In the genomic region with DNA sequence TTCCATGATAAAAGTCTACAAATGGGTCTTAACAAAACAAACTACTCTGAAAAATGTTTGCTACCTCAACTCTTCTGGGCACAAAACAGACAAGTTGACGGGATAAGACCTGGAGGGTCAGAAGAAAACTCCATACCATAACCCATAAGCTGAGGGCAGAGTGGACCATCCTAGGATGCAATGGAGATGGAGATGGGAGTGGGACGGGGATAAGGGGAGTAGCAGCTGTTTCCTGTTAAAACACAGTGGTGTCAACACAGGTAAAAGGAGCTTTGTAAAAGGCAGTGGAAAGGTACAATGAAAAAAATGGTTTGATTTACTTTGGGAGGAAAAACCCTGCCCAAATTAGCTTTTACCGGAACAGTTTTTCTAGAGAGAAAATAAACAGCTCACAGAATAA, we compare ENCODE assay signal across 1 cellular context.
TF ChIP-seq lines count a peak whose summit lies in the region.

No MANE protein-coding gene starts in this region.

TF ChIP-seq in IMR-90, 13 proteins besides CTCF, POLR2A, EP300 and RAD21 (continued from another document):
- TF ChIP-seq BHLHE40 (IDR thresholded peaks at IDR 0.05; ENCODE audit: low read depth, low read length) (no peak), CHD1 (IDR thresholded peaks at IDR 0.05; ENCODE audit: low read depth, low read length) (no peak), FOS (IDR thresholded peaks at IDR 0.05; ENCODE audit: low read depth, low read length) (no peak), MAFK (IDR thresholded peaks at IDR 0.05; ENCODE audit: low read depth, low read length) (no peak), MXI1 (IDR thresholded peaks at IDR 0.05; ENCODE audit: borderline replicate concordance, low read depth, low read length) (no peak), MAZ (IDR thresholded peaks at IDR 0.05; ENCODE audit: borderline replicate concordance, low read depth, low read length) (no peak), CEBPB (IDR thresholded peaks at IDR 0.05; ENCODE audit: low read depth, low read length) (no peak), NFE2L2 (IDR thresholded peaks at IDR 0.05; ENCODE audit: low read depth, low read length) (no peak), RCOR1 (IDR thresholded peaks at IDR 0.05; ENCODE audit: insufficient replicate concordance, low read length) (no peak), RFX5 (IDR thresholded peaks at IDR 0.05; ENCODE audit: low read depth, low read length) (no peak)
- TF ChIP-seq, protein P1, sequence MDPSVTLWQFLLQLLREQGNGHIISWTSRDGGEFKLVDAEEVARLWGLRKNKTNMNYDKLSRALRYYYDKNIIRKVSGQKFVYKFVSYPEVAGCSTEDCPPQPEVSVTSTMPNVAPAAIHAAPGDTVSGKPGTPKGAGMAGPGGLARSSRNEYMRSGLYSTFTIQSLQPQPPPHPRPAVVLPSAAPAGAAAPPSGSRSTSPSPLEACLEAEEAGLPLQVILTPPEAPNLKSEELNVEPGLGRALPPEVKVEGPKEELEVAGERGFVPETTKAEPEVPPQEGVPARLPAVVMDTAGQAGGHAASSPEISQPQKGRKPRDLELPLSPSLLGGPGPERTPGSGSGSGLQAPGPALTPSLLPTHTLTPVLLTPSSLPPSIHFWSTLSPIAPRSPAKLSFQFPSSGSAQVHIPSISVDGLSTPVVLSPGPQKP (IDR thresholded peaks at IDR 0.05; ENCODE audit: borderline replicate concordance, low read depth, low read length), result no peak
- TF ChIP-seq, protein P2, sequence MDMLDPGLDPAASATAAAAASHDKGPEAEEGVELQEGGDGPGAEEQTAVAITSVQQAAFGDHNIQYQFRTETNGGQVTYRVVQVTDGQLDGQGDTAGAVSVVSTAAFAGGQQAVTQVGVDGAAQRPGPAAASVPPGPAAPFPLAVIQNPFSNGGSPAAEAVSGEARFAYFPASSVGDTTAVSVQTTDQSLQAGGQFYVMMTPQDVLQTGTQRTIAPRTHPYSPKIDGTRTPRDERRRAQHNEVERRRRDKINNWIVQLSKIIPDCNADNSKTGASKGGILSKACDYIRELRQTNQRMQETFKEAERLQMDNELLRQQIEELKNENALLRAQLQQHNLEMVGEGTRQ (IDR thresholded peaks at IDR 0.05; ENCODE audit: low read depth, low read length), result no peak
